ENCODE assay signal across 9 cellular contexts in genomic region chr1:24966724-24967346, GRCh38. TPM values are rescaled to one million over a fixed set of nuclear protein-coding genes. Genes with fewer than 3 reads are reported as not detected.
DNase-seq lines count a peak whose midpoint lies in the region; ATAC-seq, FAIRE-seq and TF ChIP-seq lines count a peak whose summit lies in the region.
"Had no signal": no experiment of that assay in that cellular context is flagged by ENCODE, and none has a peak within 500 bp of the region (broad histone marks: within the 10 kb centered on the region; RNA-seq: fewer than 3 reads in every experiment).

No MANE protein-coding gene starts in this region.

- no peak for FAIRE-seq in HepG2 (lab: Jason Lieb, UNC)
- FAIRE-seq: G401.6 had no signal

- H2AFZ ChIP-seq in HepG2 (ENCODE audit: low read length) (no peak overlapping the region), SK-N-SH (ENCODE audit: low read depth) (no peak overlapping the region)

- H3K27me3 ChIP-seq in MG63 = no peaks in the 10 kb centered on the region
- peaks cover 3 to 54% of the 10 kb centered on the region in 2 experiments; a peak in 3 of 5 replicates for H3K27me3 ChIP-seq in HepG2 (ENCODE audit: control insufficient read depth in 1 of 2, insufficient read depth in 2 of 2, low read length in 2 of 2)
- no peaks in the 10 kb centered on the region for H3K27me3 ChIP-seq in SK-N-SH (ENCODE audit: insufficient read depth)

- peak; percentile 53 for DNase-seq in AG09319 (ENCODE audit: extremely low read depth, low read depth)
- peak; percentile 53 for DNase-seq in MG63
- DNase-seq in activated T-cell treated with anti-CD3 and anti-CD28 coated beads for 48 hours (ENCODE audit: low read depth) = peak; percentile 80
- no peak for DNase-seq in HepG2 (ENCODE audit: low spot score)
- no peak for DNase-seq in COLO668 (lab: John Stamatoyannopoulos, UW; ENCODE audit: unreplicated experiment)
- DNase-seq in SK-N-SH = no peak

- H3K4me1 ChIP-seq in HepG2 (ENCODE audit: insufficient read depth, low read length) (no peaks in the 10 kb centered on the region), SK-N-SH (ENCODE audit: control insufficient read depth in 1 of 2, insufficient read depth in 2 of 2, low read depth in 1 of 2, low read length in 1 of 2) (peaks cover 0 to 6% of the 10 kb centered on the region in 2 experiments; a peak in 1 of 4 replicates)

- no peaks in the 10 kb centered on the region for H3K79me2 ChIP-seq in HepG2 (ENCODE audit: insufficient read depth, low read length)
- H3K79me2 ChIP-seq in SK-N-SH (ENCODE audit: insufficient read depth) = no peaks in the 10 kb centered on the region

- no peak for TF ChIP-seq POLR2A in HepG2 (IDR thresholded peaks at IDR 0.05; ENCODE audit: insufficient read depth in 1 of 2, low read depth in 2 of 2, low read length in 2 of 2)

- CTCF ChIA-PET in HepG2 (lab: Yijun Ruan, JAX; ENCODE audit: low intra/inter-chr PET ratio, low total read pairs) = no interaction called here
- CTCF ChIA-PET in SK-N-SH (lab: Yijun Ruan, JAX) = interaction anchor here (1.1 kb wide), 1 partner anchor 70 kb away, joined by 3 read pairs; no protein-coding TSS in a partner anchor

- POLR2A ChIA-PET in HepG2 (lab: Yijun Ruan, JAX) = no interaction called here
- POLR2A ChIA-PET in SK-N-SH (lab: Yijun Ruan, JAX) = no interaction called here

- no peak overlapping the region for H3K4me3 ChIP-seq in MG63
- no peak overlapping the region for H3K4me3 ChIP-seq in HepG2 (replicated peaks in 1 of 3; ENCODE audit: insufficient read depth in 1 of 3, low read depth in 2 of 3, low read length in 3 of 3)
- no peak overlapping the region for H3K4me3 ChIP-seq in SK-N-SH (ENCODE audit: low read depth in 2 of 2, low read length in 1 of 2)

- no peaks in the 10 kb centered on the region for H3K36me3 ChIP-seq in MG63
- no peaks in the 10 kb centered on the region for H3K36me3 ChIP-seq in HepG2 (replicated peaks in 1 of 2; ENCODE audit: control insufficient read depth in 1 of 2, insufficient read depth in 2 of 2, low read length in 2 of 2)
- no peaks in the 10 kb centered on the region for H3K36me3 ChIP-seq in SK-N-SH (replicated peaks in 1 of 2; ENCODE audit: control insufficient read depth in 1 of 2, insufficient read depth in 2 of 2, low read length in 1 of 2)

- ATAC-seq in HepG2 (no peak), GM21381 (IDR thresholded peaks at IDR 0.05; ENCODE audit: unreplicated experiment) (no peak), HG03175 (IDR thresholded peaks at IDR 0.05; ENCODE audit: unreplicated experiment) (no peak)

- intact Hi-C loops in HepG2 (cut with micrococcal nuclease; ENCODE audit: unreplicated experiment) = no loop called here

- in situ Hi-C loops in HepG2 (cut with HindIII; ENCODE audit: extremely low pct_ligation_motif_present, low pct_unique_long_range_greater_than_20kb) = no loop called here

- H3K9me3 ChIP-seq in MG63 (no peaks in the 10 kb centered on the region), HepG2 (ENCODE audit: low read length) (no peaks in the 10 kb centered on the region), SK-N-SH (no peaks in the 10 kb centered on the region)

- no peak overlapping the region for H3K4me2 ChIP-seq in HepG2 (ENCODE audit: low read depth, low read length)
- H3K4me2 ChIP-seq in SK-N-SH = no peak overlapping the region

- BruUV-seq in HepG2 (replicated peaks; lab: Mats Ljungman, UMichigan) = no TSS peak

- 31% methylated on average over 4 of the region's 8 CpGs for WGBS in HepG2 (ENCODE audit: low lambda C conversion rate)
- WGBS in SK-N-SH (ENCODE audit: low lambda C conversion rate) = 33% methylated on average over 7 of the region's 8 CpGs

- TF ChIP-seq EP300 in HepG2 (IDR thresholded peaks at IDR 0.05; ENCODE audit: low read depth in 2 of 2, low read length in 2 of 2) (no peak), HepG2 (CRISPR knock-in tag; IDR thresholded peaks at IDR 0.05; ENCODE audit: borderline replicate concordance) (no peak), SK-N-SH (IDR thresholded peaks at IDR 0.05; ENCODE audit: borderline replicate concordance in 1 of 2, low read depth in 1 of 2, low read length in 1 of 2) (no peak)

- TF ChIP-seq RAD21 in HepG2 (CRISPR knock-in tag; IDR thresholded peaks at IDR 0.05) (no peak), SK-N-SH (IDR thresholded peaks at IDR 0.05; ENCODE audit: low read length) (no peak)

- TF ChIP-seq CTCF in AG09319 (IDR thresholded peaks at IDR 0.05; ENCODE audit: low read depth, low read length) (no peak), HepG2 (CRISPR knock-in tag; IDR thresholded peaks at IDR 0.05) (no peak), SK-N-SH (IDR thresholded peaks at IDR 0.05) (no peak)

- H4K20me1 ChIP-seq in HepG2 (ENCODE audit: insufficient read depth, low read length) = no peaks in the 10 kb centered on the region
- H4K20me1 ChIP-seq in SK-N-SH (ENCODE audit: insufficient read depth) = no peaks in the 10 kb centered on the region

- H3K9ac ChIP-seq in HepG2 (ENCODE audit: insufficient read depth, low read depth, low read length) (no peak overlapping the region), SK-N-SH (no peak overlapping the region)

- no peaks in the 10 kb centered on the region for H3F3A ChIP-seq in SK-N-SH (replicated peaks; ENCODE audit: insufficient read depth)

- no peaks in the 10 kb centered on the region for H3K9me2 ChIP-seq in SK-N-SH

- no peak overlapping the region for H3K27ac ChIP-seq in HepG2 (ENCODE audit: extremely low read length, insufficient read depth, low read length)
- H3K27ac ChIP-seq in SK-N-SH (ENCODE audit: low read depth in 2 of 2, low read length in 1 of 2) = no peak overlapping the region

TF ChIP-seq in HepG2, 621 proteins besides CTCF, POLR2A, EP300 and RAD21 (continues in another document):
- TF ChIP-seq HDAC6 (IDR thresholded peaks at IDR 0.05; ENCODE audit: low read depth, low read length) = no peak

TF ChIP-seq in SK-N-SH, 30 proteins besides CTCF, POLR2A, EP300 and RAD21 (continues in another document):
- TF ChIP-seq YY1 (IDR thresholded peaks at IDR 0.05; ENCODE audit: low read depth) (no peak), MEF2A (IDR thresholded peaks at IDR 0.05; ENCODE audit: borderline replicate concordance, low read depth) (no peak), MXI1 (IDR thresholded peaks at IDR 0.05; ENCODE audit: low read depth, low read length) (no peak), FOXJ3 (CRISPR knock-in tag; IDR thresholded peaks at IDR 0.05) (no peak), EZH2phosphoT487 (IDR thresholded peaks at IDR 0.05; ENCODE audit: borderline replicate concordance, low read depth) (no peak), FOSL2 (IDR thresholded peaks at IDR 0.05; ENCODE audit: borderline replicate concordance, low read depth) (no peak), SIN3A (IDR thresholded peaks at IDR 0.05; ENCODE audit: borderline replicate concordance, low read depth, low read length) (no peak), TAF1 (IDR thresholded peaks at IDR 0.05; ENCODE audit: borderline replicate concordance, low read depth, low read length) (no peak), USF1 (IDR thresholded peaks at IDR 0.05; ENCODE audit: borderline replicate concordance, low read depth) (no peak), GATA2 (CRISPR knock-in tag; IDR thresholded peaks at IDR 0.05) (no peak), JUND (IDR thresholded peaks at IDR 0.05) (no peak), RCOR1 (IDR thresholded peaks at IDR 0.05; ENCODE audit: low read length) (no peak)

RNA-seq across cellular contexts. Expression of gene RUNX3, which starts 36.8 kb away (rescaled TPM):
- 4.6 and 5.8 TPM in 2 replicates for total RNA-seq in MG63 (2014; rRNA removed; shearing (Covaris generic); ENCODE audit: low replicate concordance)
- 0.04 TPM in 1 of 2 replicates, not detected in the other for total RNA-seq in HepG2 (2016; rRNA removed; fragmentation: Illumina TruSeq; extraction: Trizol)
- not detected in 2 replicates for total RNA-seq in HepG2 (2016; cell fraction: cytosol; rRNA removed; fragmentation: Illumina TruSeq; extraction: Trizol; ENCODE audit: low read depth)
- 0.04 and 0.06 TPM in 2 replicates for total RNA-seq in HepG2 (2016; cell fraction: insoluble cytoplasmic fraction; rRNA removed; fragmentation: Illumina TruSeq; extraction: Trizol)
- total RNA-seq in HepG2 (2016; cell fraction: membrane; rRNA removed; fragmentation: Illumina TruSeq; extraction: Trizol) = 0.07 TPM in 1 of 2 replicates, not detected in the other
- total RNA-seq in HepG2 (2016; cell fraction: nucleus; rRNA removed; fragmentation: Illumina TruSeq; extraction: Trizol) = not detected in 2 replicates
- polyA plus RNA-seq in HepG2 (2011; rRNA removed) = 0.17 and 0.22 TPM in 2 replicates
- 0.12 and 0.21 TPM in 2 replicates for polyA plus RNA-seq in HepG2 (2011; cell fraction: cytosol; rRNA removed)
- polyA plus RNA-seq in HepG2 (2011; cell fraction: nucleus; rRNA removed) = 0.26 and 0.35 TPM in 2 replicates
- polyA plus RNA-seq in HepG2 (2012) = 0.67 and 0.68 TPM in 2 replicates
- polyA plus RNA-seq in HepG2 (2016; cell fraction: cytosol; fragmentation: Illumina TruSeq; extraction: Trizol; ENCODE audit: low read depth) = 0.07 TPM in 1 of 2 replicates, not detected in the other
- 0.05 and 0.15 TPM in 2 replicates for polyA plus RNA-seq in HepG2 (2016; cell fraction: insoluble cytoplasmic fraction; fragmentation: Illumina TruSeq; extraction: Trizol; ENCODE audit: low read depth)
- 0.09 and 0.14 TPM in 2 replicates for polyA plus RNA-seq in HepG2 (2016; cell fraction: membrane; fragmentation: Illumina TruSeq; extraction: Trizol; ENCODE audit: low read depth)
- polyA plus RNA-seq in HepG2 (2016; cell fraction: nucleus; fragmentation: Illumina TruSeq; extraction: Trizol; ENCODE audit: insufficient read depth, low read depth) = 0.19 TPM in 1 of 2 replicates, not detected in the other
- 0.74 TPM in 1 of 2 replicates, not detected in the other for polyA minus RNA-seq in HepG2 (2011; rRNA and poly(A)+ RNA removed; ENCODE audit: low replicate concordance)
- 0.18 and 0.89 TPM in 2 replicates for polyA minus RNA-seq in HepG2 (2011; cell fraction: cytosol; rRNA and poly(A)+ RNA removed)
- polyA minus RNA-seq in HepG2 (2011; cell fraction: nucleus; rRNA and poly(A)+ RNA removed) = 0.12 TPM in 1 of 2 replicates, not detected in the other
- not detected in 2 replicates for polyA plus RNA-seq in SK-N-SH (2012; rRNA removed)
- not detected in 2 replicates for polyA plus RNA-seq in SK-N-SH (2012; cell fraction: cytosol; rRNA removed)
- not detected in 2 replicates for polyA plus RNA-seq in SK-N-SH (2012; cell fraction: nucleus; rRNA removed)

Comparison
In these comparisons a context has a peak if more than half of its experiments do, and no peak if none do; other contexts are left out.
1. DNase-seq: peak in AG09319 (single experiment), MG63 (single experiment) and activated T-cell treated with anti-CD3 and anti-CD28 coated beads for 48 hours (single experiment); none in HepG2 (single experiment), COLO668 (single experiment) and SK-N-SH (single experiment).